ENCODE assay signal across 1 cellular context in genomic region chr4:40227284-40227683, GRCh38.
TF ChIP-seq lines count a peak whose summit lies in the region.

No MANE protein-coding gene starts in this region.

TF ChIP-seq in GM12878, 131 proteins besides CTCF, POLR2A, EP300 and RAD21 (continued from another document):
- TF ChIP-seq E4F1 (IDR thresholded peaks at IDR 0.05; ENCODE audit: borderline replicate concordance, partially characterized antibody) = no peak
- peak; percentile 95; the same call in 1 of the 2 replicates for TF ChIP-seq FOXM1 (IDR thresholded peaks at IDR 0.05; ENCODE audit: low read depth, low read length)
- TF ChIP-seq KLF5 (IDR thresholded peaks at IDR 0.05; ENCODE audit: partially characterized antibody) = no peak
- TF ChIP-seq JUND (IDR thresholded peaks at IDR 0.05; ENCODE audit: low read depth, low read length) = no peak
- TF ChIP-seq SMARCA5 (IDR thresholded peaks at IDR 0.05) = no peak
- peak; percentile 88 for TF ChIP-seq CREM (IDR thresholded peaks at IDR 0.05; ENCODE audit: low read depth)
- TF ChIP-seq IRF4 (IDR thresholded peaks at IDR 0.05; ENCODE audit: low read depth, low read length) = peak; percentile 89
- TF ChIP-seq DPF2 (IDR thresholded peaks at IDR 0.05) = peak; percentile 42; the same call in 1 of the 2 replicates
- TF ChIP-seq CHD2 (IDR thresholded peaks at IDR 0.05; ENCODE audit: borderline replicate concordance, low read depth, low read length) = no peak
- peak; percentile 80 for TF ChIP-seq POLR2AphosphoS5 (IDR thresholded peaks at IDR 0.05; ENCODE audit: low read length)
- no peak for TF ChIP-seq SREBF2 (IDR thresholded peaks at IDR 0.05; ENCODE audit: low read length)
- peak; percentile 81; the same call in 2 of the 3 replicates for TF ChIP-seq POU2F2 (IDR thresholded peaks at IDR 0.05; ENCODE audit: borderline replicate concordance, low read depth, low read length)
- peak; percentile 66; the same call in 1 of the 2 replicates for TF ChIP-seq CBX5 (IDR thresholded peaks at IDR 0.05; ENCODE audit: low read depth)
- TF ChIP-seq BCL11A (IDR thresholded peaks at IDR 0.05; ENCODE audit: low read depth, low read length) = peak; percentile 91
- TF ChIP-seq BCL3 (IDR thresholded peaks at IDR 0.05; ENCODE audit: borderline replicate concordance, insufficient read depth, low read depth, low read length, poor library complexity, severe bottlenecking) = peak; percentile 97
- TF ChIP-seq EGR1 (IDR thresholded peaks at IDR 0.05; ENCODE audit: borderline replicate concordance in 1 of 2, low read depth in 2 of 2, low read length in 2 of 2) = peak in 1 of 2 experiments; percentile 22; a peak in 1 of 3 replicates
- peak; percentile 97 for TF ChIP-seq EED (IDR thresholded peaks at IDR 0.05; ENCODE audit: low read depth)
- TF ChIP-seq STAT3 (IDR thresholded peaks at IDR 0.05; ENCODE audit: low read depth, low read length) = no peak
- peak; percentile 95 for TF ChIP-seq CBFB (IDR thresholded peaks at IDR 0.05; ENCODE audit: low read depth)
- TF ChIP-seq IKZF1 (conservative IDR thresholded peaks at IDR 0.05) = peak; percentile 85
- TF ChIP-seq TCF7 (IDR thresholded peaks at IDR 0.05; ENCODE audit: borderline replicate concordance) = peak; percentile 79
- TF ChIP-seq ATF2 (IDR thresholded peaks at IDR 0.05; ENCODE audit: low read length) = peak; percentile 93
